Comparison of ENCODE assay signal across 9 cellular contexts in genomic region chr11:59102259-59102765, GRCh38. TPM values are rescaled to one million over a fixed set of nuclear protein-coding genes. Genes with fewer than 3 reads are reported as not detected.
DNase-seq lines count a peak whose midpoint lies in the region; ATAC-seq, FAIRE-seq and TF ChIP-seq lines count a peak whose summit lies in the region.
"Had no signal": no experiment of that assay in that cellular context is flagged by ENCODE, and none has a peak within 500 bp of the region (broad histone marks: within the 10 kb centered on the region; RNA-seq: fewer than 3 reads in every experiment).

No MANE protein-coding gene starts in this region.

- DNase-seq in GM23338 (ENCODE audit: low spot score) (peak; percentile 96), NCI-H1417 (lab: John Stamatoyannopoulos, UW) (peak in 2 of 3 experiments; percentile 79 to 88), activated T-cell treated with anti-CD3 and anti-CD28 coated beads for 4 hours (peak; percentile 17), fibroblast of lung (ENCODE audit: low read depth in 2 of 2) (peak; percentile 23 to 36), neural crest cell (ENCODE audit: low read depth, low spot score) (peak; percentile 53), transverse colon (peak; percentile 66), RCC 7860 (ENCODE audit: low spot score) (no peak)

- H3K9me3 Mint-ChIP-seq in GM23338, result peaks cover 14% of the 10 kb centered on the region
- H3K9me3 Mint-ChIP-seq in neural crest cell, result peaks cover 7% of the 10 kb centered on the region

- H3K36me3 ChIP-seq in GM23338 (ENCODE audit: insufficient read depth) (no peaks in the 10 kb centered on the region), fibroblast of lung (ENCODE audit: control insufficient read depth, insufficient read depth, low read length) (no peaks in the 10 kb centered on the region), transverse colon (no peaks in the 10 kb centered on the region)

- TF ChIP-seq POLR2A in transverse colon (IDR thresholded peaks at IDR 0.05), result no peak

- H3K9ac ChIP-seq in fibroblast of lung (ENCODE audit: insufficient read depth, low read length), result no peak overlapping the region

- peak; percentile 71 for ATAC-seq in GM23338

- H4K20me1 ChIP-seq in GM23338 (replicated peaks; ENCODE audit: insufficient read depth) (no peaks in the 10 kb centered on the region), fibroblast of lung (ENCODE audit: control insufficient read depth, extremely low read depth, insufficient read depth, low read length) (no peaks in the 10 kb centered on the region)

- H3K79me2 ChIP-seq in GM23338 (replicated peaks; ENCODE audit: insufficient read depth) (no peaks in the 10 kb centered on the region), fibroblast of lung (ENCODE audit: control insufficient read depth, insufficient read depth, low read length) (no peaks in the 10 kb centered on the region)

- H3K4me3 Mint-ChIP-seq in GM23338, result peak overlapping the region; percentile 78
- H3K4me3 Mint-ChIP-seq in neural crest cell, result peak overlapping the region; percentile 79

- H3K4me2 ChIP-seq in GM23338, result peak overlapping the region; percentile 81
- peak overlapping the region; percentile 78 for H3K4me2 ChIP-seq in fibroblast of lung (ENCODE audit: extremely low read depth, insufficient read depth, low read length)

- H3K4me1 Mint-ChIP-seq in GM23338 (peaks cover 37% of the 10 kb centered on the region), neural crest cell (peaks cover 22% of the 10 kb centered on the region)

- no peaks in the 10 kb centered on the region for H3K9me2 ChIP-seq in GM23338 (ENCODE audit: insufficient read depth)

- in situ Hi-C loops in transverse colon (cut with MboI; ENCODE audit: low pct_ligation_motif_present in 1 of 4, low pct_unique_long_range_greater_than_20kb in 1 of 4, low sequenced_read_pairs in 3 of 4), result no loop called here

- peaks cover 39% of the 10 kb centered on the region for H3K4me1 ChIP-seq in GM23338 (ENCODE audit: insufficient read depth)
- H3K4me1 ChIP-seq in fibroblast of lung (ENCODE audit: control insufficient read depth, extremely low read depth, insufficient read depth, low read length), result peaks cover 3% of the 10 kb centered on the region
- H3K4me1 ChIP-seq in transverse colon, result peaks cover 4 to 19% (median 13%) of the 10 kb centered on the region in 4 donors

- H3K4me3 ChIP-seq in GM08714 (ENCODE audit: low read length) (peak overlapping the region; percentile 61; the same call in 1 of the 2 replicates), GM23338 (peak overlapping the region; percentile 51), fibroblast of lung (replicated peaks in 1 of 4; ENCODE audit: control extremely low read depth in 1 of 4, insufficient read depth in 1 of 4, low read depth in 3 of 4, low read length in 4 of 4) (peak overlapping the region; percentile 34 to 56 (median 44)), transverse colon (peak overlapping the region in 3 of 4 donors; percentile 15 to 40 (median 21))

- H3F3A ChIP-seq in GM23338 (replicated peaks; ENCODE audit: low read depth), result no peaks in the 10 kb centered on the region

- peaks cover 29% of the 10 kb centered on the region for H3K27me3 Mint-ChIP-seq in GM23338 (ENCODE audit: insufficient read depth, low read depth, poor library complexity)
- H3K27me3 Mint-ChIP-seq in neural crest cell (ENCODE audit: low read depth), result peaks cover 43% of the 10 kb centered on the region

- no peak for FAIRE-seq in RCC 7860 (lab: Jason Lieb, UNC)

- H3K27ac ChIP-seq in GM23338 (ENCODE audit: low read depth) (no peak overlapping the region), fibroblast of lung (ENCODE audit: insufficient read depth, low read length) (no peak overlapping the region), transverse colon (no peak overlapping the region)

- H2AFZ ChIP-seq in GM23338, result peak overlapping the region; percentile 81
- peak overlapping the region; percentile 73 for H2AFZ ChIP-seq in fibroblast of lung (ENCODE audit: low read length)

- no peak for TF ChIP-seq EP300 in transverse colon (IDR thresholded peaks at IDR 0.05; ENCODE audit: low read depth)

- WGBS in transverse colon (ENCODE audit: low coverage in 1 of 2), 2 donors, result 14% methylated on average over 23 of the region's 23 CpGs; no CpG with 5 or more reads in 1 of the 2 donors

- H3K27ac Mint-ChIP-seq in GM23338 (peak overlapping the region; percentile 79), neural crest cell (ENCODE audit: unreplicated experiment) (no peak overlapping the region)

- peaks cover 33% of the 10 kb centered on the region for H3K27me3 ChIP-seq in GM23338 (ENCODE audit: insufficient read depth)
- H3K27me3 ChIP-seq in fibroblast of lung (ENCODE audit: control insufficient read depth, insufficient read depth, low read length), result no peaks in the 10 kb centered on the region
- H3K27me3 ChIP-seq in transverse colon, result peaks cover 11% of the 10 kb centered on the region

- intact Hi-C loops in transverse colon (cut with DNase I; ENCODE audit: low total_unique reads), result no loop called here

- peaks cover 14% of the 10 kb centered on the region for H3K36me3 Mint-ChIP-seq in GM23338 (ENCODE audit: low read depth)
- peaks cover 11% of the 10 kb centered on the region for H3K36me3 Mint-ChIP-seq in neural crest cell (ENCODE audit: low read depth)

- H3K9me3 ChIP-seq in fibroblast of lung (ENCODE audit: control insufficient read depth, insufficient read depth, low read depth, low read length) (no peaks in the 10 kb centered on the region), transverse colon (no peaks in the 10 kb centered on the region)

- TF ChIP-seq CTCF in GM23338 (conservative IDR thresholded peaks at IDR 0.05; ENCODE audit: low read depth in 2 of 2) (peak; percentile 37 to 81), fibroblast of lung (conservative IDR thresholded peaks at IDR 0.05 in 1 of 2, IDR thresholded peaks at IDR 0.05 in 1 of 2; ENCODE audit: low read depth in 1 of 2, low read length in 2 of 2) (peak; percentile 19 to 48), neural crest cell (conservative IDR thresholded peaks at IDR 0.05) (peak; percentile 52), transverse colon (IDR thresholded peaks at IDR 0.05) (peak; percentile 21 to 36 (median 26))

RNA-seq across cellular contexts. Expression of gene FAM111B, which starts 4.7 kb away (rescaled TPM):
- 27.9 and 30.6 TPM in 2 replicates for total RNA-seq in GM23338 (2014; rRNA removed; shearing (Covaris generic))
- 28.2 and 40.7 TPM in 2 replicates for polyA plus RNA-seq in GM23338 (2016; fragmentation: Nextera tagmentation; extraction: Ambion mirVana)
- total RNA-seq in fibroblast of lung, result 0.26 and 0.33 TPM in 2 replicates
- 6.2 and 14.8 TPM in 2 replicates for polyA plus RNA-seq in fibroblast of lung
- 4.5 and 11.6 TPM in 2 replicates for polyA plus RNA-seq in fibroblast of lung (2012)
- polyA minus RNA-seq in fibroblast of lung (ENCODE audit: low replicate concordance), result 0.47 and 3.9 TPM in 2 replicates
- 35.1 and 35.4 TPM in 2 replicates for total RNA-seq in neural crest cell
- total RNA-seq in transverse colon, result 1 to 10 TPM in 1 of 4 donors, under 1 TPM in 3; 0.37 to 1.7 (median 0.40) TPM

RNA-seq across cellular contexts. Expression of gene GLYATL1B, which starts 16.2 kb away (rescaled TPM):
- total RNA-seq in GM23338 (2014; rRNA removed; shearing (Covaris generic)), result 0.90 TPM in 1 of 2 replicates, not detected in the other
- polyA plus RNA-seq in GM23338 (2016; fragmentation: Nextera tagmentation; extraction: Ambion mirVana) (0.27 TPM in 1 of 2 replicates, not detected in the other), fibroblast of lung (not detected in 2 replicates)
- total RNA-seq in fibroblast of lung (not detected in 2 replicates), neural crest cell (not detected in 2 replicates), transverse colon (not detected)
- not detected in 2 replicates for polyA plus RNA-seq in fibroblast of lung (2012)
- not detected in 2 replicates for polyA minus RNA-seq in fibroblast of lung (ENCODE audit: low replicate concordance)
- total RNA-seq: dermis microvascular lymphatic vessel endothelial cell had no signal

RNA-seq across cellular contexts. Expression of gene FAM111A, which starts 40.3 kb away (rescaled TPM):
- total RNA-seq in GM23338 (2014; rRNA removed; shearing (Covaris generic)), result 31.7 and 38.1 TPM in 2 replicates
- polyA plus RNA-seq in GM23338 (2016; fragmentation: Nextera tagmentation; extraction: Ambion mirVana), result 18.9 and 23.0 TPM in 2 replicates
- 34.7 and 42.3 TPM in 2 replicates for total RNA-seq in fibroblast of lung
- polyA plus RNA-seq in fibroblast of lung, result 27.1 and 44.2 TPM in 2 replicates
- polyA plus RNA-seq in fibroblast of lung (2012), result 13.2 and 22.2 TPM in 2 replicates
- polyA minus RNA-seq in fibroblast of lung (ENCODE audit: low replicate concordance), result 1.3 and 2.8 TPM in 2 replicates
- total RNA-seq in neural crest cell, result 23.4 and 25.8 TPM in 2 replicates
- 10 to 100 TPM; 17.6 to 62.1 (median 26.2) TPM for total RNA-seq in transverse colon

Comparison
In these comparisons a context has a peak if more than half of its experiments do, and no peak if none do; other contexts are left out.
1. RNA of gene FAM111B, which starts 4.7 kb away (total RNA-seq): 35.1 to 35.4 TPM in neural crest cell and 27.9 to 30.6 TPM in GM23338; 0.37 to 1.7 TPM in transverse colon and 0.26 to 0.33 TPM in fibroblast of lung; every median in the first group is over 10 times any median in the second.
2. Peak in every context shown above with its lines, with median percentiles within 50 percentile points of each other: H3K4me3 ChIP-seq and CTCF ChIP-seq.